Comparison of ENCODE assay signal across 2 cellular contexts in genomic region chr12:116870306-116870705, GRCh38.
TF ChIP-seq lines count a peak whose summit lies in the region.

No MANE protein-coding gene starts in this region.

TF ChIP-seq in IMR-90, 13 proteins besides CTCF, POLR2A, EP300 and RAD21:
- no peak for TF ChIP-seq SMC3 (IDR thresholded peaks at IDR 0.05; ENCODE audit: low read depth, low read length)
- no peak for TF ChIP-seq NFE2L2 (IDR thresholded peaks at IDR 0.05; ENCODE audit: low read depth, low read length)
- TF ChIP-seq MAFK (IDR thresholded peaks at IDR 0.05; ENCODE audit: low read depth, low read length) = no peak
- TF ChIP-seq MXI1 (IDR thresholded peaks at IDR 0.05; ENCODE audit: borderline replicate concordance, low read depth, low read length) = no peak
- no peak for TF ChIP-seq FOS (IDR thresholded peaks at IDR 0.05; ENCODE audit: low read depth, low read length)
- TF ChIP-seq BHLHE40 (IDR thresholded peaks at IDR 0.05; ENCODE audit: low read depth, low read length) = no peak
- no peak for TF ChIP-seq ELK1 (IDR thresholded peaks at IDR 0.05; ENCODE audit: borderline replicate concordance, low read depth, low read length)
- TF ChIP-seq CHD1 (IDR thresholded peaks at IDR 0.05; ENCODE audit: low read depth, low read length) = no peak
- TF ChIP-seq RCOR1 (IDR thresholded peaks at IDR 0.05; ENCODE audit: insufficient replicate concordance, low read length) = no peak
- no peak for TF ChIP-seq RFX5 (IDR thresholded peaks at IDR 0.05; ENCODE audit: low read depth, low read length)
- TF ChIP-seq MAZ (IDR thresholded peaks at IDR 0.05; ENCODE audit: borderline replicate concordance, low read depth, low read length) = no peak
- TF ChIP-seq USF2 (IDR thresholded peaks at IDR 0.05; ENCODE audit: low read depth, low read length) = no peak
- no peak for TF ChIP-seq CEBPB (IDR thresholded peaks at IDR 0.05; ENCODE audit: low read depth, low read length)

TF ChIP-seq in H1, 55 proteins besides CTCF, POLR2A, EP300 and RAD21:
- TF ChIP-seq FOSL1 (IDR thresholded peaks at IDR 0.05; ENCODE audit: insufficient read depth, low read depth, low read length) (no peak), JUND (IDR thresholded peaks at IDR 0.05; ENCODE audit: low read length) (no peak), EZH2 (IDR thresholded peaks at IDR 0.05; ENCODE audit: low read depth, low read length, severe bottlenecking) (no peak), SIN3A (conservative IDR thresholded peaks at IDR 0.05 in 1 of 2, IDR thresholded peaks at IDR 0.05 in 1 of 2; ENCODE audit: low read depth in 1 of 2, low read length in 2 of 2) (no peak), CREB1 (IDR thresholded peaks at IDR 0.05) (no peak), BACH1 (IDR thresholded peaks at IDR 0.05; ENCODE audit: low read length) (no peak), GTF2F1 (IDR thresholded peaks at IDR 0.05; ENCODE audit: borderline replicate concordance, low read depth, low read length) (no peak), ATF3 (IDR thresholded peaks at IDR 0.05; ENCODE audit: insufficient read depth, low read depth, low read length) (no peak), SP4 (IDR thresholded peaks at IDR 0.05; ENCODE audit: low read length) (no peak), KDM1A (IDR thresholded peaks at IDR 0.05; ENCODE audit: borderline replicate concordance, low read length) (no peak), SAP30 (IDR thresholded peaks at IDR 0.05; ENCODE audit: insufficient read depth, insufficient replicate concordance, low read length) (no peak), EGR1 (IDR thresholded peaks at IDR 0.05; ENCODE audit: borderline replicate concordance, low read depth, low read length) (no peak), USF2 (IDR thresholded peaks at IDR 0.05; ENCODE audit: low read length) (no peak), RBBP5 (IDR thresholded peaks at IDR 0.05; ENCODE audit: borderline replicate concordance, low read depth, low read length) (no peak), CBX5 (IDR thresholded peaks at IDR 0.05; ENCODE audit: low read depth, low read length) (no peak), TAF1 (IDR thresholded peaks at IDR 0.05; ENCODE audit: low read depth, low read length) (no peak), PHF8 (conservative IDR thresholded peaks at IDR 0.05; ENCODE audit: low read depth, low read length) (no peak)
